ENCODE assay signal across 16 cellular contexts in the genomic region with DNA sequence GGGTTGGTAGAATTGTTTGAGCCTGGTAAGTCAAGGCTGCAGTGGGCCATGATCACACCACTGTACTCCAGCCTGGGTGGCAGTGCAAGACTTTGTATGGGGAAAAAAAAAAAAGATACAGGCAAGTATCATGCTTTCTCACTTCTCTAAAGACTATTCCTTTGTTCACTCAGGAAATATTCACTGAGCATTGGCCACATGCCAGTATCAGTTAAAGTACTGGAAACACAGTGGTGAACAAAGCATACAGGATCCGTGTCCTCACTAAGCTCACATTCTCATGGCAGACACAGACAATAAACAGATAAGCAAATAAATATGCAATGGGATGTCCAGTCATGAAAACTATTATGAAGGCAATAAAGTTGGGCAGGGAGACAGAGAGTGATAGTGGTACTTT. TPM values are rescaled to one million over a fixed set of nuclear protein-coding genes. Genes with fewer than 3 reads are reported as not detected.
DNase-seq lines count a peak whose midpoint lies in the region; ATAC-seq lines count a peak whose summit lies in the region.
"Had no signal": no experiment of that assay in that cellular context is flagged by ENCODE, and none has a peak within 500 bp of the region (broad histone marks: within the 10 kb centered on the region; RNA-seq: fewer than 3 reads in every experiment).

No MANE protein-coding gene starts in this region.

- DNase-seq in CD1c-positive myeloid dendritic cell (ENCODE audit: extremely low spot score) (peak; percentile 39), SK-MEL-5 (ENCODE audit: low read depth, low spot score) (peak; percentile 72), medulla oblongata (ENCODE audit: extremely low spot score) (peak; percentile 39), activated gamma-delta T cell (lab: John Stamatoyannopoulos, UW) (no peak)
- DNase-seq: activated CD4-positive, alpha-beta T cell treated with anti-CD3 and anti-CD28 coated beads, Interleukin-2, amount 50 U/mL, for 48 hours; activated T-cell treated with anti-CD3 and anti-CD28 coated beads, Interleukin-2, amount 50 U/mL, for 24 hours; DND-41; lower lobe of right lung; NCI-H524; SK-N-SH; stimulated activated CD4-positive, alpha-beta T cell treated with anti-CD3 and anti-CD28 coated beads, Interleukin-15, amount 100 ng/mL, for 24 hours; substantia nigra had no signal

- ATAC-seq in GM19463 (IDR thresholded peaks at IDR 0.05; ENCODE audit: unreplicated experiment) (peak; percentile 31), HG03196 (IDR thresholded peaks at IDR 0.05; ENCODE audit: unreplicated experiment) (no peak), HG03025 (IDR thresholded peaks at IDR 0.05; ENCODE audit: low FRiP score, unreplicated experiment) (no peak)
- ATAC-seq: lower lobe of right lung; natural killer cell treated with Interleukin-12 subunit alpha and Interleukin-12 subunit beta and Interleukin-15 and Interleukin-18, amount 100 ng/mL, for 72 hours had no signal

- in situ Hi-C loops in SK-MEL-5 (cut with HindIII; ENCODE audit: low pct_unique_long_range_greater_than_20kb, low sequenced_read_pairs): no loop called here

RNA-seq across cellular contexts. Expression of a gene that starts 5.1 kb away (rescaled TPM):
- 76.4 and 89.9 TPM in 2 replicates for total RNA-seq in SK-MEL-5 (2014; rRNA removed; shearing (Covaris generic))
- 46.6 and 66.1 TPM in 2 replicates for polyA plus RNA-seq in SK-MEL-5 (2015; cell fraction: cytosol; rRNA removed)
- polyA plus RNA-seq in SK-MEL-5 (2015; cell fraction: nucleus; rRNA removed): 6.7 and 15.1 TPM in 2 replicates
